19 cellular contexts compared by ENCODE assay signal in genomic region chr7:11317766-11318165, GRCh38.
DNase-seq lines count a peak whose midpoint lies in the region; ATAC-seq lines count a peak whose summit lies in the region.
"Had no signal": no experiment of that assay in that cellular context is flagged by ENCODE, and none has a peak within 500 bp of the region (broad histone marks: within the 10 kb centered on the region; RNA-seq: fewer than 3 reads in every experiment).

No MANE protein-coding gene starts in this region.

- no peak overlapping the region for H3K4me3 Mint-ChIP-seq in activated T-cell treated with anti-CD3 and anti-CD28 coated beads, Interleukin-2, amount 50 U/mL, for 72 hours
- H3K4me3 Mint-ChIP-seq: activated CD4-positive, alpha-beta memory T cell treated with anti-CD3 and anti-CD28 coated beads for 36 hours; endodermal cell; nephron had no signal

- H3K36me3 Mint-ChIP-seq in activated T-cell treated with anti-CD3 and anti-CD28 coated beads, Interleukin-2, amount 50 U/mL, for 72 hours (ENCODE audit: insufficient read depth in 2 of 2), result no peaks in the 10 kb centered on the region
- H3K36me3 Mint-ChIP-seq: activated CD4-positive, alpha-beta memory T cell treated with anti-CD3 and anti-CD28 coated beads for 36 hours; activated naive CD4-positive, alpha-beta T cell treated with anti-CD3 and anti-CD28 coated beads, Interleukin-2, amount 50 U/mL, for 72 hours had no signal

- no peaks in the 10 kb centered on the region for H3K4me1 Mint-ChIP-seq in activated T-cell treated with anti-CD3 and anti-CD28 coated beads, Interleukin-2, amount 50 U/mL, for 72 hours (ENCODE audit: low read depth)
- H3K4me1 Mint-ChIP-seq: endodermal cell, nephron had no signal

- H3K9me3 Mint-ChIP-seq in activated T-cell treated with anti-CD3 and anti-CD28 coated beads, Interleukin-2, amount 50 U/mL, for 72 hours, result no peaks in the 10 kb centered on the region
- H3K9me3 Mint-ChIP-seq: activated CD4-positive, alpha-beta memory T cell treated with anti-CD3 and anti-CD28 coated beads for 36 hours; activated naive CD4-positive, alpha-beta T cell treated with anti-CD3 and anti-CD28 coated beads, Interleukin-2, amount 50 U/mL, for 72 hours; endodermal cell had no signal

- DNase-seq in activated naive CD4-positive, alpha-beta T cell treated with Interleukin-2 at 50 U/mL for 16 hours, result no peak
- DNase-seq in cortex of kidney (lab: John Stamatoyannopoulos, UW), result no peak
- DNase-seq in activated T-cell treated with anti-CD3 and anti-CD28 coated beads, Interleukin-2, amount 50 U/mL, for 72 hours, result no peak
- no peak for DNase-seq in activated CD4-positive, CD25-positive, alpha-beta regulatory T cell treated with anti-CD3 and anti-CD28 coated beads, Interleukin-2, amount 50 U/mL, for 72 hours
- DNase-seq: activated CD4-positive, alpha-beta memory T cell treated with anti-CD3 and anti-CD28 coated beads for 36 hours; activated T-cell treated with anti-CD3 and anti-CD28 coated beads, Interleukin-2, amount 50 U/mL, for 48 hours; DND-41; endodermal cell; MV-4-11; NCI-H187; stimulated activated CD4-positive, alpha-beta T cell treated with anti-CD3 and anti-CD28 coated beads, Interleukin-1b, Interleukin-23, amount 100 ng/mL, for 48 hours; stimulated activated naive CD8-positive, alpha-beta T cell treated with anti-CD3 and anti-CD28 coated beads, Interleukin-15, Interleukin-2, amounts not matched to agents 100 U/mL and 50 U/mL, for 24 hours; transverse colon had no signal

- no peak overlapping the region for H3K27ac Mint-ChIP-seq in activated T-cell treated with anti-CD3 and anti-CD28 coated beads, Interleukin-2, amount 50 U/mL, for 72 hours
- H3K27ac Mint-ChIP-seq: activated CD4-positive, alpha-beta memory T cell treated with anti-CD3 and anti-CD28 coated beads for 36 hours; activated naive CD4-positive, alpha-beta T cell treated with anti-CD3 and anti-CD28 coated beads, Interleukin-2, amount 50 U/mL, for 72 hours; endodermal cell; nephron had no signal

- no peaks in the 10 kb centered on the region for H3K27me3 Mint-ChIP-seq in activated T-cell treated with anti-CD3 and anti-CD28 coated beads, Interleukin-2, amount 50 U/mL, for 72 hours (ENCODE audit: low read depth)

- peak; percentile 51 for ATAC-seq in GM19035 (IDR thresholded peaks at IDR 0.05; ENCODE audit: unreplicated experiment)
- ATAC-seq in GM21619 (IDR thresholded peaks at IDR 0.05; ENCODE audit: unreplicated experiment), result peak; percentile 60
- ATAC-seq in HG03175 (IDR thresholded peaks at IDR 0.05; ENCODE audit: unreplicated experiment), result peak; percentile 41
- no peak for ATAC-seq in activated T-cell treated with anti-CD3 and anti-CD28 coated beads, Interleukin-2, amount 50 U/mL, for 72 hours (replicated peaks in 1 of 2)
- ATAC-seq: activated naive CD4-positive, alpha-beta T cell treated with anti-CD3 and anti-CD28 coated beads, Interleukin-2, amount 50 U/mL, for 72 hours; left lobe of liver; stimulated activated naive CD8-positive, alpha-beta T cell treated with anti-CD3 and anti-CD28 coated beads, Interleukin-15, Interleukin-2, amounts not matched to agents 100 U/mL and 50 U/mL, for 24 hours had no signal

Comparison
In these comparisons a context has a peak if more than half of its experiments do, and no peak if none do; other contexts are left out.
1. ATAC-seq: peak in GM19035 (single experiment), GM21619 (single experiment) and HG03175 (single experiment); none in activated T-cell treated with anti-CD3 and anti-CD28 coated beads, Interleukin-2, amount 50 U/mL, for 72 hours (0 of 2).